In genomic region chr19:32692727-32693061, GRCh38 we compare ENCODE assay signal across 8 cellular contexts. TPM values are rescaled to one million over a fixed set of nuclear protein-coding genes. Genes with fewer than 3 reads are reported as not detected.
DNase-seq lines count a peak whose midpoint lies in the region; ATAC-seq and TF ChIP-seq lines count a peak whose summit lies in the region.

No MANE protein-coding gene starts in this region.

- 27 to 51% methylated on average over 7 of the region's 7 CpGs for whole genome bisulfite sequencing in lung, 2 donors

- H3K27ac Mint-ChIP-seq in CD4-positive, alpha-beta T cell: peak overlapping the region; percentile 80

- POLR2A ChIA-PET in CD4-positive, alpha-beta T cell (lab: Charles Lee): interaction anchor here (1.9 kb wide), 1 partner anchor 17 kb away, joined by 15 read pairs; the partner anchor contains the start of genes ANKRD27 and RGS9BP

- peak overlapping the region; percentile 29 for H3K27ac ChIP-seq in CD4-positive, alpha-beta T cell (ENCODE audit: low read depth, low read length)
- H3K27ac ChIP-seq in lung (ENCODE audit: low read depth in 1 of 2, low read length in 1 of 2): peak overlapping the region; percentile 94 to 97

- H3K9me3 Mint-ChIP-seq in CD4-positive, alpha-beta T cell: no peaks in the 10 kb centered on the region

- H3K4me1 ChIP-seq in adipocyte (ENCODE audit: control insufficient read depth, insufficient read depth, low read length): peaks cover 49% of the 10 kb centered on the region
- H3K4me1 ChIP-seq in lung (ENCODE audit: control insufficient read depth in 2 of 2, insufficient read depth in 2 of 2, low read length in 2 of 2): peaks cover 18 to 19% of the 10 kb centered on the region in 2 donors

- DNase-seq in CD4-positive, alpha-beta T cell: no peak
- DNase-seq in adipocyte (ENCODE audit: low read depth): no peak
- no peak for DNase-seq in lung (ENCODE audit: low spot score)
- DNase-seq in T-helper 9 cell: no peak
- DNase-seq in NOMO-1 treated with DMSO at 0.1 percent for 48 hours (lab: John Stamatoyannopoulos, UW; ENCODE audit: unreplicated experiment): no peak
- no peak for DNase-seq in SIG-M5 (lab: John Stamatoyannopoulos, UW)

- peaks cover 40% of the 10 kb centered on the region for H3K36me3 Mint-ChIP-seq in CD4-positive, alpha-beta T cell (ENCODE audit: low read depth)

- H3K9ac ChIP-seq in adipocyte (ENCODE audit: low read length): peak overlapping the region; percentile 94

- peaks cover 60% of the 10 kb centered on the region for H3K4me1 Mint-ChIP-seq in CD4-positive, alpha-beta T cell (ENCODE audit: low read depth)

- CTCF ChIA-PET in CD4-positive, alpha-beta T cell (lab: Charles Lee): no interaction called here

- no peaks in the 10 kb centered on the region for H3K9me3 ChIP-seq in CD4-positive, alpha-beta T cell (ENCODE audit: control insufficient read depth, low read length)
- H3K9me3 ChIP-seq in adipocyte (ENCODE audit: control insufficient read depth, low read length) (no peaks in the 10 kb centered on the region), lung (ENCODE audit: control insufficient read depth in 2 of 2, insufficient read depth in 1 of 2, low read length in 1 of 2) (no peaks in the 10 kb centered on the region)

- no peaks in the 10 kb centered on the region for H3K27me3 Mint-ChIP-seq in CD4-positive, alpha-beta T cell

- H3K36me3 ChIP-seq in adipocyte (ENCODE audit: control insufficient read depth, insufficient read depth, low read length, severe bottlenecking) (no peaks in the 10 kb centered on the region), lung (ENCODE audit: control insufficient read depth in 2 of 2, insufficient read depth in 2 of 2, low read length in 2 of 2) (peaks cover 0 to 1% of the 10 kb centered on the region in 2 donors)

- intact Hi-C loops in CD4-positive, alpha-beta T cell (cut with DNase I, micrococcal nuclease): loop anchor here (5.0 to 10.0 kb wide), 3 partner anchors 52 to 285 kb away; partner anchors contain the start of gene PDCD5 (in 1 of the 2)

- H3K27me3 ChIP-seq in CD4-positive, alpha-beta T cell (ENCODE audit: control insufficient read depth, insufficient read depth, low read length): no peaks in the 10 kb centered on the region
- no peaks in the 10 kb centered on the region for H3K27me3 ChIP-seq in adipocyte (replicated peaks; ENCODE audit: control insufficient read depth, insufficient read depth, low read length)
- H3K27me3 ChIP-seq in lung (ENCODE audit: control insufficient read depth, insufficient read depth): no peaks in the 10 kb centered on the region

- H3K4me3 ChIP-seq in adipocyte (ENCODE audit: low read length): peak overlapping the region; percentile 93
- peak overlapping the region; percentile 86 for H3K4me3 ChIP-seq in lung

- no peak for TF ChIP-seq CTCF in CD4-positive, alpha-beta T cell (IDR thresholded peaks at IDR 0.05)
- TF ChIP-seq CTCF in lung (IDR thresholded peaks at IDR 0.05; ENCODE audit: control extremely low read depth, extremely low read depth): no peak

- ATAC-seq in CD4-positive, alpha-beta T cell (ENCODE audit: poor library complexity): peak; percentile 9
- peak; percentile 11 for ATAC-seq in HG03064 (IDR thresholded peaks at IDR 0.05; ENCODE audit: low read depth, unreplicated experiment)
- ATAC-seq in lung (ENCODE audit: insufficient read depth, low FRiP score): no peak
- no peak for ATAC-seq in GM19467 (IDR thresholded peaks at IDR 0.05; ENCODE audit: unreplicated experiment)

- H3K4me3 Mint-ChIP-seq in CD4-positive, alpha-beta T cell: peak overlapping the region; percentile 96

RNA-seq across cellular contexts. Expression of gene NUDT19, which starts 1.1 kb away (rescaled TPM):
- total RNA-seq in CD4-positive, alpha-beta T cell: 1 to 10 TPM; 7.9 to 8.2 TPM
- 10 to 100 TPM; 14.2 to 20.1 TPM for total RNA-seq in lung
- polyA plus RNA-seq in lung: 10 to 100 TPM in 1 of 2 donors, 1 to 10 TPM in 1; 7.5 to 10.1 TPM

RNA-seq across cellular contexts. Expression of gene RGS9BP, which starts 17.0 kb away (rescaled TPM):
- total RNA-seq in CD4-positive, alpha-beta T cell: under 1 TPM in 1 of 2 experiments, not detected in 1; 0.14 TPM
- total RNA-seq in lung: 1 to 10 TPM in 1 of 2 donors, under 1 TPM in 1; 0.94 to 1.6 TPM
- polyA plus RNA-seq in lung: under 1 TPM; 0.14 to 0.55 TPM

RNA-seq across cellular contexts. Expression of gene ANKRD27, which starts 17.7 kb away (rescaled TPM):
- total RNA-seq in CD4-positive, alpha-beta T cell: 10 to 100 TPM; 16.5 to 17.6 TPM
- 10 to 100 TPM; 29.9 to 31.5 TPM for total RNA-seq in lung
- 10 to 100 TPM in 1 of 2 donors, 1 to 10 TPM in 1; 8.9 to 15.1 TPM for polyA plus RNA-seq in lung

RNA-seq across cellular contexts. Expression of gene TDRD12, which starts 26.9 kb away (rescaled TPM):
- total RNA-seq in CD4-positive, alpha-beta T cell: under 1 TPM; 0.14 to 0.22 TPM
- total RNA-seq in lung: under 1 TPM; 0.09 to 0.14 TPM
- under 1 TPM; 0.08 to 0.10 TPM for polyA plus RNA-seq in lung

Comparison
In these comparisons a context has a peak if more than half of its experiments do, and no peak if none do; other contexts are left out.
1. ATAC-seq: peak in CD4-positive, alpha-beta T cell (single experiment) and HG03064 (single experiment); none in lung (single experiment) and GM19467 (single experiment).